Comparison of ENCODE assay signal across 15 cellular contexts in genomic region chr10:29465384-29465783, GRCh38.
A peak's percentile ranks its signal among the peaks of the same experiment; 100 is the strongest.
DNase-seq lines count a peak whose midpoint lies in the region; ATAC-seq and TF ChIP-seq lines count a peak whose summit lies in the region.
"Had no signal": no experiment of that assay in that cellular context is flagged by ENCODE, and none has a peak within 500 bp of the region (broad histone marks: within the 10 kb centered on the region; RNA-seq: fewer than 3 reads in every experiment).

No MANE protein-coding gene starts in this region.

- WGBS in H9 (ENCODE audit: extremely low coverage, insufficient read length, low lambda C conversion rate): no CpG with 5 or more reads among the region's 8 CpGs
- WGBS in right lobe of liver (ENCODE audit: insufficient coverage, low coverage, low lambda C conversion rate, missing lambda C conversion rate): 91% methylated on average over 8 of the region's 8 CpGs

- intact Hi-C loops in right lobe of liver (cut with DNase I): no loop called here

- H3K23ac ChIP-seq in H9 (ENCODE audit: insufficient read length, low read depth, low read length): no peak overlapping the region

- H3K9me3 Mint-ChIP-seq in H9: peaks cover 0 to 7% of the 10 kb centered on the region in 2 experiments; a peak in 2 of 5 replicates
- peaks cover 18% of the 10 kb centered on the region for H3K9me3 Mint-ChIP-seq in nephron progenitor cell

- no peak overlapping the region for H2BK20ac ChIP-seq in H9 (ENCODE audit: low read depth, low read length, poor library complexity, severe bottlenecking)

- no peak overlapping the region for H3K27ac ChIP-seq in H9 (ENCODE audit: insufficient read length, low read depth, low read length)
- no peak overlapping the region for H3K27ac ChIP-seq in right lobe of liver

- no peaks in the 10 kb centered on the region for H3K79me1 ChIP-seq in H9 (ENCODE audit: insufficient read depth, low read depth, low read length, poor library complexity, severe bottlenecking)

- H3K4me3 Mint-ChIP-seq in H9 (no peak overlapping the region), nephron progenitor cell (no peak overlapping the region)
- H3K4me3 Mint-ChIP-seq: activated CD4-positive, alpha-beta memory T cell treated with anti-CD3 and anti-CD28 coated beads for 36 hours; stimulated activated naive CD8-positive, alpha-beta T cell treated with anti-CD3 and anti-CD28 coated beads, Interleukin-15, amount 100 ng/mL, for 72 hours; T-helper 1 cell treated with Interleukin-12 subunit alpha and Interleukin-12 subunit beta and Interleukin-4 antibody, amounts not matched to agents 30 μg/mL and 1 μg/mL, for 36 hours had no signal

- ATAC-seq in right lobe of liver (peak in 1 of 4 donors; percentile 28), GM19467 (IDR thresholded peaks at IDR 0.05; ENCODE audit: unreplicated experiment) (no peak), HG02938 (IDR thresholded peaks at IDR 0.05; ENCODE audit: unreplicated experiment) (no peak)
- ATAC-seq: Panc1; stimulated activated naive CD8-positive, alpha-beta T cell treated with anti-CD3 and anti-CD28 coated beads, Interleukin-15, amount 100 ng/mL, for 72 hours had no signal

- no peak overlapping the region for H2BK15ac ChIP-seq in H9 (ENCODE audit: low read depth, low read length)

- H3K27ac Mint-ChIP-seq in H9 (no peak overlapping the region), nephron progenitor cell (no peak overlapping the region)
- H3K27ac Mint-ChIP-seq: activated CD4-positive, alpha-beta memory T cell treated with anti-CD3 and anti-CD28 coated beads for 36 hours; activated T-helper 2 cell treated with anti-CD3 and anti-CD28 coated beads, Interferon-gamma antibody, Interleukin-2, Interleukin-4, amounts not matched to agents 10 μg/mL and 5 μg/mL and 100 μg/mL, durations not matched to agents 14 hours and 24 hours and 36 hours; stimulated activated naive CD8-positive, alpha-beta T cell treated with anti-CD3 and anti-CD28 coated beads, Interleukin-15, amount 100 ng/mL, for 72 hours; T-helper 1 cell treated with Interleukin-12 subunit alpha and Interleukin-12 subunit beta and Interleukin-4 antibody, amounts not matched to agents 30 μg/mL and 1 μg/mL, for 36 hours had no signal

- H3K14ac ChIP-seq in H9 (ENCODE audit: insufficient read depth, low read length): no peak overlapping the region

- H3K27me3 Mint-ChIP-seq in H9 (ENCODE audit: low read depth) (no peaks in the 10 kb centered on the region; the same call in 1 of the 2 replicates), nephron progenitor cell (ENCODE audit: low read depth, poor library complexity) (peaks cover 9% of the 10 kb centered on the region)
- H3K27me3 Mint-ChIP-seq: activated CD4-positive, alpha-beta memory T cell treated with anti-CD3 and anti-CD28 coated beads for 36 hours; stimulated activated naive CD8-positive, alpha-beta T cell treated with anti-CD3 and anti-CD28 coated beads, Interleukin-15, amount 100 ng/mL, for 72 hours had no signal

- no peak overlapping the region for H3T11ph ChIP-seq in H9 (ENCODE audit: low read length)

- DNase-seq in AG09319 (ENCODE audit: extremely low read depth, low read depth) (no peak), H9 (peak; percentile 50), cerebellar cortex (ENCODE audit: low spot score) (peak; percentile 35), right lobe of liver (no peak), nephron progenitor cell (no peak), retina (no peak)
- DNase-seq: activated CD4-positive, alpha-beta memory T cell treated with anti-CD3 and anti-CD28 coated beads for 36 hours; aorta; midbrain; stimulated activated naive CD8-positive, alpha-beta T cell treated with anti-CD3 and anti-CD28 coated beads, Interleukin-15, amount 100 ng/mL, for 72 hours had no signal

- H3K4me1 ChIP-seq in H9 (ENCODE audit: insufficient read depth, low read length) (no peaks in the 10 kb centered on the region), right lobe of liver (no peaks in the 10 kb centered on the region)

- H3K4ac ChIP-seq in H9 (ENCODE audit: low read depth, low read length): no peak overlapping the region

- no peak overlapping the region for H2BK5ac ChIP-seq in H9 (ENCODE audit: insufficient read length, low read length)

- H4K5ac ChIP-seq in H9 (ENCODE audit: insufficient read length, low read depth, low read length): no peak overlapping the region

- TF ChIP-seq POLR2A in right lobe of liver (IDR thresholded peaks at IDR 0.05): no peak

- H2BK120ac ChIP-seq in H9 (ENCODE audit: low read depth, low read length, poor library complexity, severe bottlenecking): no peak overlapping the region

- H3K4me2 ChIP-seq in H9 (ENCODE audit: insufficient read depth, insufficient read length, low read length): no peak overlapping the region

- peaks cover 21 to 48% (median 23%) of the 10 kb centered on the region in 3 experiments; a peak in 6 of 7 replicates for H3K36me3 Mint-ChIP-seq in H9 (ENCODE audit: insufficient read depth in 1 of 3, low read depth in 3 of 3)
- H3K36me3 Mint-ChIP-seq in nephron progenitor cell (ENCODE audit: low read depth): peaks cover 80% of the 10 kb centered on the region

- H4K8ac ChIP-seq in H9 (replicated peaks; ENCODE audit: insufficient read length, low read depth, low read length): no peak overlapping the region

- H2BK12ac ChIP-seq in H9 (ENCODE audit: insufficient read length, low read depth, low read length): no peak overlapping the region

- H4K91ac ChIP-seq in H9 (ENCODE audit: insufficient read length, low read depth, low read length): no peak overlapping the region

- H3K27me3 ChIP-seq in H9 (ENCODE audit: insufficient read depth, low read length) (no peaks in the 10 kb centered on the region), right lobe of liver (no peaks in the 10 kb centered on the region)

- H3K9me3 ChIP-seq in H9 (ENCODE audit: control insufficient read depth, low read depth, low read length) (peaks cover 7% of the 10 kb centered on the region), right lobe of liver (no peaks in the 10 kb centered on the region)

- no peak overlapping the region for H3K9ac ChIP-seq in H9 (ENCODE audit: extremely low read depth, insufficient read length, low read length)

- no peak overlapping the region for H3K4me3 ChIP-seq in right lobe of liver

- no peak overlapping the region for H3K18ac ChIP-seq in H9 (ENCODE audit: insufficient read length, low read depth, low read length)

- H2AK5ac ChIP-seq in H9 (ENCODE audit: insufficient read length, low read length): no peak overlapping the region

- no peaks in the 10 kb centered on the region for H3K79me2 ChIP-seq in H9 (ENCODE audit: insufficient read depth, low read length)

- H3K36me3 ChIP-seq in right lobe of liver: peaks cover 0 to 22% (median 12%) of the 10 kb centered on the region in 4 donors

- H3K56ac ChIP-seq in H9 (ENCODE audit: insufficient read length, low read depth, low read length): no peak overlapping the region

- TF ChIP-seq CTCF in AG09319 (IDR thresholded peaks at IDR 0.05; ENCODE audit: low read depth, low read length) (peak; percentile 1), H9 (conservative IDR thresholded peaks at IDR 0.05) (peak; percentile 71), right lobe of liver (IDR thresholded peaks at IDR 0.05) (peak in 3 of 4 donors; percentile 2 to 20 (median 11)), nephron progenitor cell (IDR thresholded peaks at IDR 0.05) (no peak)

- no peak overlapping the region for H2AFZ ChIP-seq in H9 (ENCODE audit: low read length)

- H3K23me2 ChIP-seq in H9 (ENCODE audit: insufficient read length, low read depth, low read length, poor library complexity, severe bottlenecking): no peaks in the 10 kb centered on the region

- H4K20me1 ChIP-seq in H9 (ENCODE audit: control insufficient read depth, insufficient read depth, insufficient read length): no peaks in the 10 kb centered on the region

- H3K4me1 Mint-ChIP-seq in H9 (peaks cover 2 to 7% of the 10 kb centered on the region in 2 experiments), nephron progenitor cell (peaks cover 30% of the 10 kb centered on the region)

Comparison
In these comparisons a context has a peak if more than half of its experiments do, and no peak if none do; other contexts are left out.
1. DNase-seq: peak in H9 (single experiment) and cerebellar cortex (single experiment); none in AG09319 (single experiment), right lobe of liver (0 of 3), nephron progenitor cell (single experiment) and retina (single experiment).